ENCODE assay signal across 10 cellular contexts in the genomic region with DNA sequence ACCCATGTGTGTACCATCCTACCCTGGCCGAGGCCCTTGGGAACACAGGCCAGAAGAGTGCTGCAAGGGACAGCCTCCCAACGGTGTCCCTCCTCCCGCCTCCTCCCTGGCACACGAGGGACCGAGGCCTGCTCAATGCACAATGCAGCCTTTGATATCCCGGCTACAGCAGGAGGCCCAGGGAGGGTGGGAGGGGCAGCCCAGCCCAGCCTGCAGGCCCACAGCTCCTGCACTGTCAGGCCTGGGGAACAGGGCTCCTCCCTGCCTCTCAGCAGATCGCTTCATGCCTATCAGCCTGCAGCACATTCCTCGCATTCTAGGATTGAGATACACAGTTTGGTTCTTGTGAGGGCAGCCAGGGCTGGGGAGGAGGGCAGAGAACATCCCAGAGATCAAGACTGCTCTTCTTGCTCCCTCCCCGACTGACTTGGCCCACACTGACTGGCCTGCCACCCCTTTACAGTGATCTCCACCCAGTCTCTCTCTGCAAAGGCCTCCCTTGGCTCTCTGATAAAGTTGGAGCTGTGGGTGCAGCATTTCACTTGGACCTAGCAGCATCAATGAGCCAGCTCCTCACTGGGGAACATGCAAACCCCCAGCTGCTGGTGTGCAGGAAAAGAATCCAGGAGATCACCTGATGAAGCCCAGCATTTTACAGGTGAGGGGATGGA. TPM values are rescaled to one million over a fixed set of nuclear protein-coding genes. Genes with fewer than 3 reads are reported as not detected.
DNase-seq lines count a peak whose midpoint lies in the region; ATAC-seq lines count a peak whose summit lies in the region.
"Had no signal": no experiment of that assay in that cellular context is flagged by ENCODE, and none has a peak within 500 bp of the region (broad histone marks: within the 10 kb centered on the region; RNA-seq: fewer than 3 reads in every experiment).

Gene SH3TC2 (minus strand): TSS at position 46 of the 671 bp plus-strand sequence. CDS start 40 bp downstream, at position 6.

- H3K27ac Mint-ChIP-seq in activated naive CD4-positive, alpha-beta T cell treated with anti-CD3 and anti-CD28 coated beads for 36 hours, result no peak within 1 kb of the TSS
- no peak within 1 kb of the TSS for H3K27ac Mint-ChIP-seq in activated naive CD8-positive, alpha-beta T cell treated with anti-CD3 and anti-CD28 coated beads for 36 hours
- H3K27ac Mint-ChIP-seq: activated naive CD4-positive, alpha-beta T cell treated with anti-CD3 and anti-CD28 coated beads, Interleukin-2, amount 50 U/mL, for 24 hours had no signal

- H3K36me3 ChIP-seq in mesodermal cell (ENCODE audit: control insufficient read depth, insufficient read depth, low read length), result no peaks in the 10 kb centered on the region

- H3K27ac ChIP-seq in mesodermal cell (ENCODE audit: low read depth, low read length, severe bottlenecking), result peak within 1 kb of the TSS; percentile 98
- H3K27ac ChIP-seq: 22Rv1 had no signal

- DNase-seq in 8988T (peak; percentile 27), NCI-H526 treated with DMSO at 0.1 percent for 48 hours (lab: John Stamatoyannopoulos, UW) (peak; percentile 57), amniotic stem cell (lab: John Stamatoyannopoulos, UW) (no peak)
- DNase-seq in activated naive CD4-positive, alpha-beta T cell treated with anti-CD3 and anti-CD28 coated beads for 36 hours, result no peak
- no peak for DNase-seq in activated naive CD8-positive, alpha-beta T cell treated with anti-CD3 and anti-CD28 coated beads for 36 hours

- H3K9me3 ChIP-seq in mesodermal cell (ENCODE audit: control insufficient read depth, low read length), result peaks cover 11% of the 10 kb centered on the region

- H3K4me3 ChIP-seq in mesodermal cell (ENCODE audit: extremely low read depth, insufficient read depth, low read length, poor library complexity, severe bottlenecking), result no peak within 1 kb of the TSS

- H3K4me1 Mint-ChIP-seq in activated naive CD4-positive, alpha-beta T cell treated with anti-CD3 and anti-CD28 coated beads for 36 hours (ENCODE audit: low read depth), result no peaks in the 10 kb centered on the region
- H3K4me1 Mint-ChIP-seq in activated naive CD8-positive, alpha-beta T cell treated with anti-CD3 and anti-CD28 coated beads for 36 hours, result no peaks in the 10 kb centered on the region
- H3K4me1 Mint-ChIP-seq: activated naive CD4-positive, alpha-beta T cell treated with anti-CD3 and anti-CD28 coated beads, Interleukin-2, amount 50 U/mL, for 24 hours had no signal

- peaks cover 27% of the 10 kb centered on the region for H3K4me1 ChIP-seq in mesodermal cell (ENCODE audit: control insufficient read depth, insufficient read depth, low read length, poor library complexity, severe bottlenecking)

- H3K4me3 Mint-ChIP-seq in activated naive CD4-positive, alpha-beta T cell treated with anti-CD3 and anti-CD28 coated beads for 36 hours, result no peak within 1 kb of the TSS
- H3K4me3 Mint-ChIP-seq in activated naive CD8-positive, alpha-beta T cell treated with anti-CD3 and anti-CD28 coated beads for 36 hours, result no peak within 1 kb of the TSS
- H3K4me3 Mint-ChIP-seq: activated naive CD4-positive, alpha-beta T cell treated with anti-CD3 and anti-CD28 coated beads, Interleukin-2, amount 50 U/mL, for 24 hours had no signal

- WGBS in mesodermal cell (ENCODE audit: insufficient coverage in 2 of 2), 2 experiments, result 10 to 14% methylated on average over 4 to 8 of the region's 9 CpGs

- ATAC-seq in esophagus mucosa (peak; percentile 84), GM19328 (IDR thresholded peaks at IDR 0.05; ENCODE audit: unreplicated experiment) (no peak)

- peaks cover 10% of the 10 kb centered on the region for H3K9me3 Mint-ChIP-seq in activated naive CD4-positive, alpha-beta T cell treated with anti-CD3 and anti-CD28 coated beads for 36 hours
- H3K9me3 Mint-ChIP-seq in activated naive CD8-positive, alpha-beta T cell treated with anti-CD3 and anti-CD28 coated beads for 36 hours, result no peaks in the 10 kb centered on the region

- no peaks in the 10 kb centered on the region for H3K36me3 Mint-ChIP-seq in activated naive CD4-positive, alpha-beta T cell treated with anti-CD3 and anti-CD28 coated beads for 36 hours (ENCODE audit: low read depth)
- no peaks in the 10 kb centered on the region for H3K36me3 Mint-ChIP-seq in activated naive CD8-positive, alpha-beta T cell treated with anti-CD3 and anti-CD28 coated beads for 36 hours
- H3K36me3 Mint-ChIP-seq: activated naive CD4-positive, alpha-beta T cell treated with anti-CD3 and anti-CD28 coated beads, Interleukin-2, amount 50 U/mL, for 24 hours had no signal

- CTCF ChIA-PET in activated naive CD4-positive, alpha-beta T cell treated with anti-CD3 and anti-CD28 coated beads for 36 hours (lab: Charles Lee), result no interaction called here

- H3K27me3 Mint-ChIP-seq in activated naive CD4-positive, alpha-beta T cell treated with anti-CD3 and anti-CD28 coated beads for 36 hours (ENCODE audit: low read depth), result peaks cover 8% of the 10 kb centered on the region
- H3K27me3 Mint-ChIP-seq in activated naive CD8-positive, alpha-beta T cell treated with anti-CD3 and anti-CD28 coated beads for 36 hours, result peaks cover 4% of the 10 kb centered on the region

- intact Hi-C loops in activated naive CD4-positive, alpha-beta T cell treated with anti-CD3 and anti-CD28 coated beads for 36 hours (cut with micrococcal nuclease), result no loop called here

RNA-seq across cellular contexts. Expression of gene SH3TC2, which starts in this region (rescaled TPM):
- total RNA-seq in esophagus mucosa, result 3.4 TPM
- polyA plus RNA-seq in mesodermal cell (2013, experiment 1 of 2), result 0.85 TPM
- polyA plus RNA-seq in mesodermal cell (2013, experiment 2 of 2), result 1.4 TPM
- not detected for total RNA-seq in activated naive CD4-positive, alpha-beta T cell treated with anti-CD3 and anti-CD28 coated beads for 36 hours
- not detected for total RNA-seq in activated naive CD8-positive, alpha-beta T cell treated with anti-CD3 and anti-CD28 coated beads for 36 hours

Comparison
In these comparisons a context has a peak if more than half of its experiments do, and no peak if none do; other contexts are left out.
1. DNase-seq: peak in 8988T (single experiment) and NCI-H526 treated with DMSO at 0.1 percent for 48 hours (single experiment); none in amniotic stem cell (single experiment), activated naive CD4-positive, alpha-beta T cell treated with anti-CD3 and anti-CD28 coated beads for 36 hours (single experiment) and activated naive CD8-positive, alpha-beta T cell treated with anti-CD3 and anti-CD28 coated beads for 36 hours (single experiment).